2 cellular contexts compared by ENCODE assay signal in the genomic region with DNA sequence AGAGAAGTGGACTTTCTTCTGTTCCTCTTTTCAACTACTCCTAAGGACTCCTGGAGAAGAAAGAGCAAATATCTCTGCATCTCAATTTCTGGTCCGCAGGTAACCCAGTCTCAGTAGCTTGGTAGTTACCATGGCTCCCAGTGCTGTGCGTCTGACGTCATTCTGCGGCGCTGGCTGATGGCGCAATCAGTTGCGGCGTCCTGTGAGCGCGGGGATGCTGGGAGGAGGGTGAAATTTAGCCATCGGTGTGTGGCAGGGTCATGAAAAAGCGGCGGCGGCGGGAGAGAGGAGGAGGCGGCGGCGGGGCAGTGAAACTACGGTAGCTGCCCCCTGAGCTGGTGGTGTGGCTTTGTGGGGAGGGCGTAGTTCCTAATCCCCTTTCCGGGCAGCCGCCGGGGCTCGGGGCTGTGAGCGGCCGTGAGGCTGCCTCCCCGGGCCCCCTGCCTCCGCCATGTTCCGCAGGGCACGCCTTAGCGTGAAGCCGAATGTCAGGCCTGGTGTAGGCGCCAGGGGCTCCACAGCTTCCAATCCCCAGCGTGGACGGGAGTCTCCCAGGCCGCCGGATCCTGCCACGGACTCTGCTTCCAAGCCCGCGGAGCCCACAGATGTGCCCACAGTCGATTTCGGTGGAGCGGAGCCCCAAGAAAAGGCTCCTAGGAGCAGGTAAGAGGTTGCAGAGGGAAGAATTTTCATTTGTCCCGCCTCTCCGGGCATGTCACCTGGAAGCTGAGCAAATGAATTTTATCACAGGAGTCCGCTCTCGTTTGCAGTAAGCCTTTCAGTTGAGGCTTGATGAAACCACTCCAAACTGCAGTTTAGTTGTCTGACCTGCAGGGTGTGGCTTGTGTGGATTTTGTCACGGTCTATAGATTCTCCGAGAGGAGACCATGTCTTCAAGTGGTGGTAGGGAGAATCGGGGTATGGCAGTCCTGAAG.
TF ChIP-seq lines count a peak whose summit lies in the region.

A gene with protein sequence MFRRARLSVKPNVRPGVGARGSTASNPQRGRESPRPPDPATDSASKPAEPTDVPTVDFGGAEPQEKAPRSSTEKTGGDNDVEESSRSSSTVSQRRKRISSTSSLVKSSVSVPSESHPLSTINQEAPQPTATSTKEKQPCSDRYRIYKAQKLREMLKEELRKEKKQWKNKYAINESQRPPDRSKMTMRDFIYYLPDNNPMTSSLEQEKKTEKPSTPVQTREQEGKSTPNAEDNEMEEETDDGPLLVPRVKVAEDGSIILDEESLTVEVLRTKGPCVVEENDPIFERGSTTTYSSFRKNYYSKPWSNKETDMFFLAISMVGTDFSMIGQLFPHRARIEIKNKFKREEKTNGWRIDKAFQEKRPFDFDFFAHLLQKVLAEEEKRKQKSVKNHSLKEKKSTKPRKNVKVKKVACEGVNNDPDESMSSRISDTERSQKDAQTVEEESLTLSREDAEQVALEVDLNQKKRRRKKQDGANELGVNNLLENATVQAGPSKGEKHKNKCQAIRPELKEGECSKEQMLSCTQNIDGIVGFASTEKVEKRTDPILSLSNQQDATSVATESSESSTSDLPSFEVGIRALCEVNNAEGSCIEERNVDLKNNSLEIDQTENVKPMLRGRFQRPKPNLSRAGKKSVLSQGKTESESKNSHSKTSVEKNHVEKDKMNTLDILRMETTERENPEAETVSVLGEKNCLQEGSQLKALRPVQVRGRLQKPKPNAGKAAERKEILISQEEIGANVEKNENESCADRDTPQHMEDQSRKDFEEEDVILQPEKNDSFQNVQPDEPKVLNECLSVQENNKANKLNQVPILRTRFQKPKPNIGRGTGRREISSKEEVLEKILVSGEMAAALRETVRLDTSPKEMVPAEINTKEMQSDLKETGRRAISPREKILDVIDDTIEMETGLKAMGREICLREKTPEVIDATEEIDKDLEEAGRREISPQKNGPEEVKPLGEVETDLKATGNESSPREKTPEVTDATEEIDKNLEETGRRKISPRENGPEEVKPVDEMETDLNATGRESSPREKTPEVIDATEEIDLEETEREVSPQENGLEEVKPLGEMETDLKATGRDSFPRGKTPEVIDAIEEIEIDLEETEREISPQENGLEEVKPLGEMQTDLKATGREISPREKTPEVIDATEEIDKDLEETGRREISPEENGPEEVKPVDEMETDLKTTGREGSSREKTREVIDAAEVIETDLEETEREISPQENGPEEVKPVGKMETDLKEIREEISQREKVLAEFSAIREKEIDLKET (N-terminal part only) (plus strand): TSS at position 225 of the 935 bp plus-strand sequence. CDS start 227 bp downstream, at position 452.

TF ChIP-seq in IMR-90, 13 proteins besides CTCF, POLR2A, EP300 and RAD21:
- TF ChIP-seq SMC3 (IDR thresholded peaks at IDR 0.05; ENCODE audit: low read depth, low read length) (no peak), FOS (IDR thresholded peaks at IDR 0.05; ENCODE audit: low read depth, low read length) (peak; percentile 20; the same call in 1 of the 2 replicates), CEBPB (IDR thresholded peaks at IDR 0.05; ENCODE audit: low read depth, low read length) (peak; percentile 99), MAFK (IDR thresholded peaks at IDR 0.05; ENCODE audit: low read depth, low read length) (no peak), CHD1 (IDR thresholded peaks at IDR 0.05; ENCODE audit: low read depth, low read length) (no peak), RFX5 (IDR thresholded peaks at IDR 0.05; ENCODE audit: low read depth, low read length) (no peak), RCOR1 (IDR thresholded peaks at IDR 0.05; ENCODE audit: insufficient replicate concordance, low read length) (no peak), NFE2L2 (IDR thresholded peaks at IDR 0.05; ENCODE audit: low read depth, low read length) (0 out of 2 replicates have a peak, but pooled peaks have one; percentile 19), MAZ (IDR thresholded peaks at IDR 0.05; ENCODE audit: borderline replicate concordance, low read depth, low read length) (peak; percentile 78; the same call in 1 of the 2 replicates), MXI1 (IDR thresholded peaks at IDR 0.05; ENCODE audit: borderline replicate concordance, low read depth, low read length) (peak; percentile 88), BHLHE40 (IDR thresholded peaks at IDR 0.05; ENCODE audit: low read depth, low read length) (peak; percentile 37; the same call in 1 of the 2 replicates)
- TF ChIP-seq, protein P1, sequence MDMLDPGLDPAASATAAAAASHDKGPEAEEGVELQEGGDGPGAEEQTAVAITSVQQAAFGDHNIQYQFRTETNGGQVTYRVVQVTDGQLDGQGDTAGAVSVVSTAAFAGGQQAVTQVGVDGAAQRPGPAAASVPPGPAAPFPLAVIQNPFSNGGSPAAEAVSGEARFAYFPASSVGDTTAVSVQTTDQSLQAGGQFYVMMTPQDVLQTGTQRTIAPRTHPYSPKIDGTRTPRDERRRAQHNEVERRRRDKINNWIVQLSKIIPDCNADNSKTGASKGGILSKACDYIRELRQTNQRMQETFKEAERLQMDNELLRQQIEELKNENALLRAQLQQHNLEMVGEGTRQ (IDR thresholded peaks at IDR 0.05; ENCODE audit: low read depth, low read length), result no peak
- TF ChIP-seq, protein P2, sequence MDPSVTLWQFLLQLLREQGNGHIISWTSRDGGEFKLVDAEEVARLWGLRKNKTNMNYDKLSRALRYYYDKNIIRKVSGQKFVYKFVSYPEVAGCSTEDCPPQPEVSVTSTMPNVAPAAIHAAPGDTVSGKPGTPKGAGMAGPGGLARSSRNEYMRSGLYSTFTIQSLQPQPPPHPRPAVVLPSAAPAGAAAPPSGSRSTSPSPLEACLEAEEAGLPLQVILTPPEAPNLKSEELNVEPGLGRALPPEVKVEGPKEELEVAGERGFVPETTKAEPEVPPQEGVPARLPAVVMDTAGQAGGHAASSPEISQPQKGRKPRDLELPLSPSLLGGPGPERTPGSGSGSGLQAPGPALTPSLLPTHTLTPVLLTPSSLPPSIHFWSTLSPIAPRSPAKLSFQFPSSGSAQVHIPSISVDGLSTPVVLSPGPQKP (IDR thresholded peaks at IDR 0.05; ENCODE audit: borderline replicate concordance, low read depth, low read length), result no peak
TF ChIP-seq in IMR-90: peak in this region for 6.

TF ChIP-seq in endothelial cell of umbilical vein, 7 proteins besides CTCF, POLR2A, EP300 and RAD21:
- TF ChIP-seq, protein P3, sequence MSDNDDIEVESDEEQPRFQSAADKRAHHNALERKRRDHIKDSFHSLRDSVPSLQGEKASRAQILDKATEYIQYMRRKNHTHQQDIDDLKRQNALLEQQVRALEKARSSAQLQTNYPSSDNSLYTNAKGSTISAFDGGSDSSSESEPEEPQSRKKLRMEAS (IDR thresholded peaks at IDR 0.05; ENCODE audit: insufficient read depth, insufficient read length), result peak; percentile 9
- TF ChIP-seq GATA2 (IDR thresholded peaks at IDR 0.05; ENCODE audit: insufficient read depth, insufficient read length, low read depth, low read length), result no peak
- no peak for TF ChIP-seq EZH2 (IDR thresholded peaks at IDR 0.05; ENCODE audit: borderline replicate concordance, low read depth, low read length, severe bottlenecking)
- no peak for TF ChIP-seq FOS (IDR thresholded peaks at IDR 0.05; ENCODE audit: borderline replicate concordance, insufficient read depth, low read length)
- peak; percentile 83 for TF ChIP-seq JUN (IDR thresholded peaks at IDR 0.05; ENCODE audit: borderline replicate concordance, insufficient read depth, insufficient read length, low read depth)
- TF ChIP-seq MYC (IDR thresholded peaks at IDR 0.05; ENCODE audit: low read depth, low read length), result no peak
- TF ChIP-seq POLR2AphosphoS5 (IDR thresholded peaks at IDR 0.05; ENCODE audit: insufficient read depth, low read depth, low read length), result peak; percentile 78
